ENCODE assay signal across 19 cellular contexts in genomic region chr20:40568200-40568599, GRCh38.
DNase-seq lines count a peak whose midpoint lies in the region; ATAC-seq and TF ChIP-seq lines count a peak whose summit lies in the region.
"Had no signal": no experiment of that assay in that cellular context is flagged by ENCODE, and none has a peak within 500 bp of the region (broad histone marks: within the 10 kb centered on the region; RNA-seq: fewer than 3 reads in every experiment).

No MANE protein-coding gene starts in this region.

- DNase-seq in AG04449 (ENCODE audit: low read depth, low spot score) (peak; percentile 1), RWPE2 (ENCODE audit: low spot score) (no peak), left lung (no peak), foreskin fibroblast (no peak), NCI-H510A treated with DMSO at 0.1 percent for 48 hours (lab: John Stamatoyannopoulos, UW) (no peak), amygdala (lab: John Stamatoyannopoulos, UW) (no peak), medulla oblongata (ENCODE audit: extremely low spot score) (no peak)
- DNase-seq: DMS 273 treated with DMSO at 0.1 percent for 48 hours, GDM1, HFFc6, NCI-H1417, NCI-H187 treated with DMSO at 0.1 percent for 48 hours, NCI-H774, PC-9 had no signal

- POLR2A ChIA-PET in AG04449 (lab: Yijun Ruan, JAX) = no interaction called here

- ATAC-seq in RWPE2 (ENCODE audit: low read depth) (peak; percentile 26), esophagus mucosa (peak; percentile 50), left lung (peak; percentile 33)
- ATAC-seq: A549, GM12878, Right ventricle myocardium inferior had no signal

- H3K27me3 ChIP-seq in RWPE2 (ENCODE audit: insufficient read depth, poor library complexity, severe bottlenecking) (no peaks in the 10 kb centered on the region), left lung (no peaks in the 10 kb centered on the region)

- CTCF ChIA-PET in AG04449 (lab: Yijun Ruan, JAX) = no interaction called here

- no peak overlapping the region for H3K27ac ChIP-seq in RWPE2 (ENCODE audit: poor library complexity, severe bottlenecking)
- no peak overlapping the region for H3K27ac ChIP-seq in left lung
- H3K27ac ChIP-seq: A549, C4-2B, PC-9 had no signal

- H3K9me3 ChIP-seq in RWPE2 (ENCODE audit: severe bottlenecking) (no peaks in the 10 kb centered on the region), left lung (no peaks in the 10 kb centered on the region)
- H3K9me3 ChIP-seq: A549 had no signal

- TF ChIP-seq CTCF in AG04449 (IDR thresholded peaks at IDR 0.05; ENCODE audit: insufficient read depth, low read length, missing control alignments) (no peak), RWPE2 (IDR thresholded peaks at IDR 0.05; ENCODE audit: poor library complexity, severe bottlenecking) (no peak), left lung (IDR thresholded peaks at IDR 0.05) (no peak), foreskin fibroblast (IDR thresholded peaks at IDR 0.05; ENCODE audit: low read depth, low read length) (no peak)

- peaks cover 27% of the 10 kb centered on the region for H3K4me1 ChIP-seq in RWPE2 (ENCODE audit: insufficient read depth, poor library complexity, severe bottlenecking)
- H3K4me1 ChIP-seq in left lung = peaks cover 3 to 40% of the 10 kb centered on the region in 2 donors

- intact Hi-C loops in left lung (cut with DNase I) = no loop called here

- H3K36me3 ChIP-seq in RWPE2 (ENCODE audit: low read depth) (no peaks in the 10 kb centered on the region), left lung (no peaks in the 10 kb centered on the region)

- H3K4me3 ChIP-seq in AG04449 (ENCODE audit: low read depth, low read length) = no peak overlapping the region
- no peak overlapping the region for H3K4me3 ChIP-seq in RWPE2 (ENCODE audit: severe bottlenecking)
- H3K4me3 ChIP-seq in left lung = no peak overlapping the region
- no peak overlapping the region for H3K4me3 ChIP-seq in foreskin fibroblast (ENCODE audit: low read depth in 1 of 2, low read length in 2 of 2)
- H3K4me3 ChIP-seq: A549, GM12878, PC-9 had no signal
